ENCODE assay signal across 1 cellular context in genomic region chr3:149245738-149246451, GRCh38.
TF ChIP-seq lines count a peak whose summit lies in the region.

No MANE protein-coding gene starts in this region.

TF ChIP-seq in HepG2, 621 proteins besides CTCF, POLR2A, EP300 and RAD21 (continued from another document):
- no peak for TF ChIP-seq TFE3 (CRISPR knock-in tag; IDR thresholded peaks at IDR 0.05)
- no peak for TF ChIP-seq HOXA7 (CRISPR knock-in tag; IDR thresholded peaks at IDR 0.05)
- TF ChIP-seq TCF12 (IDR thresholded peaks at IDR 0.05), result no peak
- no peak for TF ChIP-seq TCF12 (CRISPR knock-in tag; IDR thresholded peaks at IDR 0.05)
- no peak for TF ChIP-seq ZNF543 (CRISPR knock-in tag; IDR thresholded peaks at IDR 0.05)
- TF ChIP-seq ARNTL (CRISPR knock-in tag; IDR thresholded peaks at IDR 0.05), result no peak
- TF ChIP-seq FUBP1 (CRISPR knock-in tag; IDR thresholded peaks at IDR 0.05; ENCODE audit: borderline replicate concordance), result no peak
- no peak for TF ChIP-seq CSRNP2 (CRISPR knock-in tag; conservative IDR thresholded peaks at IDR 0.05; ENCODE audit: low read depth)
- TF ChIP-seq SETDB1 (CRISPR knock-in tag; IDR thresholded peaks at IDR 0.05; ENCODE audit: borderline replicate concordance), result no peak
- TF ChIP-seq HMG20A (CRISPR knock-in tag; IDR thresholded peaks at IDR 0.05; ENCODE audit: borderline replicate concordance), result peak; percentile 52; the same call in 1 of the 2 replicates
- TF ChIP-seq HMG20B (CRISPR knock-in tag; conservative IDR thresholded peaks at IDR 0.05), result no peak
- TF ChIP-seq ZNF687 (CRISPR knock-in tag; IDR thresholded peaks at IDR 0.05), result no peak
- no peak for TF ChIP-seq TBL1XR1 (IDR thresholded peaks at IDR 0.05; ENCODE audit: borderline replicate concordance, low read length, partially characterized antibody)
- TF ChIP-seq RNF2 (conservative IDR thresholded peaks at IDR 0.05; ENCODE audit: low read depth), result no peak
